ENCODE assay signal across 30 cellular contexts in genomic region chr12:68056300-68056699, GRCh38.
DNase-seq lines count a peak whose midpoint lies in the region; ATAC-seq, FAIRE-seq and TF ChIP-seq lines count a peak whose summit lies in the region.
"Had no signal": no experiment of that assay in that cellular context is flagged by ENCODE, and none has a peak within 500 bp of the region (broad histone marks: within the 10 kb centered on the region; RNA-seq: fewer than 3 reads in every experiment).

No MANE protein-coding gene starts in this region.

- peak; percentile 24 to 54 for ATAC-seq in natural killer cell treated with Interleukin-12 subunit alpha and Interleukin-12 subunit beta and Interleukin-15 and Interleukin-18, amount 100 ng/mL, for 72 hours
- ATAC-seq: HCT116, HepG2, Right ventricle myocardium inferior, SK-N-SH treated with all-trans-retinoic acid at 6 μM for 48 hours had no signal

- H3K4me1 Mint-ChIP-seq in natural killer cell treated with Interleukin-12 subunit alpha and Interleukin-12 subunit beta and Interleukin-15 and Interleukin-18, amount 100 ng/mL, for 72 hours (ENCODE audit: low read depth in 2 of 2), result peaks cover 36 to 38% of the 10 kb centered on the region in 2 donors

- H3F3A ChIP-seq in MM.1S (ENCODE audit: insufficient read depth, low read length) (peaks cover 3% of the 10 kb centered on the region), SU-DHL-6 (ENCODE audit: insufficient read depth) (peaks cover 5% of the 10 kb centered on the region; the same call in 1 of the 2 replicates)

- peaks cover 53% of the 10 kb centered on the region for H3K36me3 Mint-ChIP-seq in natural killer cell treated with Interleukin-12 subunit alpha and Interleukin-12 subunit beta and Interleukin-15 and Interleukin-18, amount 100 ng/mL, for 72 hours

- no peaks in the 10 kb centered on the region for H3K27me3 Mint-ChIP-seq in natural killer cell treated with Interleukin-12 subunit alpha and Interleukin-12 subunit beta and Interleukin-15 and Interleukin-18, amount 100 ng/mL, for 72 hours
- H3K27me3 Mint-ChIP-seq: CD4-positive, alpha-beta T cell had no signal

- H4K20me1 ChIP-seq in MM.1S (ENCODE audit: insufficient read depth, low read length), result no peaks in the 10 kb centered on the region
- no peaks in the 10 kb centered on the region for H4K20me1 ChIP-seq in SU-DHL-6 (ENCODE audit: low read depth, low read length)
- H4K20me1 ChIP-seq: BLaER1 treated with 17β-estradiol and CSF1 and Interleukin-3, amounts not matched to agents 10 nM and 100 nM had no signal

- H3K36me3 ChIP-seq in MM.1S (replicated peaks; ENCODE audit: insufficient read depth, low read length), result 0 out of 2 replicates have a peak, but pooled peaks cover 6% of the 10 kb centered on the region
- H3K36me3 ChIP-seq in SU-DHL-6 (ENCODE audit: low read length), result 0 out of 2 replicates have a peak, but pooled peaks cover 3% of the 10 kb centered on the region
- H3K36me3 ChIP-seq in breast epithelium, result no peaks in the 10 kb centered on the region
- H3K36me3 ChIP-seq: SJCRH30 had no signal

- H3K27me3 ChIP-seq in MM.1S (replicated peaks; ENCODE audit: insufficient read depth, low read length) (no peaks in the 10 kb centered on the region), SU-DHL-6 (ENCODE audit: low read length) (no peaks in the 10 kb centered on the region), breast epithelium (no peaks in the 10 kb centered on the region)
- H3K27me3 ChIP-seq: BLaER1 treated with 17β-estradiol and CSF1 and Interleukin-3, amounts not matched to agents 10 nM and 100 nM; SJCRH30 had no signal

- H3K4me1 ChIP-seq in MM.1S (ENCODE audit: low read length) (peaks cover 13% of the 10 kb centered on the region), breast epithelium (no peaks in the 10 kb centered on the region)
- H3K4me1 ChIP-seq: SJCRH30 had no signal

- no peaks in the 10 kb centered on the region for H3K9me2 ChIP-seq in MM.1S (replicated peaks; ENCODE audit: insufficient read depth, low read length)
- no peaks in the 10 kb centered on the region for H3K9me2 ChIP-seq in SU-DHL-6 (replicated peaks; ENCODE audit: insufficient read depth, low read length)

- peak; percentile 43 for FAIRE-seq in GM12891 (lab: Jason Lieb, UNC)
- FAIRE-seq: A204.1, G401.6, H1, HepG2 had no signal

- peak overlapping the region; percentile 24; the same call in 1 of the 2 replicates for H3K4me2 ChIP-seq in MM.1S (ENCODE audit: low read depth, low read length)
- no peak overlapping the region for H3K4me2 ChIP-seq in SU-DHL-6 (ENCODE audit: low read depth, low read length, poor library complexity, severe bottlenecking)
- H3K4me2 ChIP-seq: BLaER1 treated with 17β-estradiol and CSF1 and Interleukin-3, amounts not matched to agents 10 nM and 100 nM; PC-9 had no signal

- intact Hi-C loops in breast epithelium (cut with DNase I; ENCODE audit: low total_unique reads), result no loop called here

- H3K9me3 Mint-ChIP-seq in natural killer cell treated with Interleukin-12 subunit alpha and Interleukin-12 subunit beta and Interleukin-15 and Interleukin-18, amount 100 ng/mL, for 72 hours, result peaks cover 21% of the 10 kb centered on the region

- H3K9me3 ChIP-seq in MM.1S (replicated peaks; ENCODE audit: insufficient read depth, low read length) (0 out of 2 replicates have a peak, but pooled peaks cover 4% of the 10 kb centered on the region), SU-DHL-6 (ENCODE audit: insufficient read depth, low read length) (peaks cover 22% of the 10 kb centered on the region; the same call in 1 of the 2 replicates), breast epithelium (peaks cover 5 to 15% of the 10 kb centered on the region in 2 donors)
- H3K9me3 ChIP-seq: SJCRH30 had no signal

- peak overlapping the region; percentile 65 for H3K4me3 Mint-ChIP-seq in natural killer cell treated with Interleukin-12 subunit alpha and Interleukin-12 subunit beta and Interleukin-15 and Interleukin-18, amount 100 ng/mL, for 72 hours
- H3K4me3 Mint-ChIP-seq: CD4-positive, alpha-beta T cell had no signal

- H3K4me3 ChIP-seq in MM.1S (ENCODE audit: low read length) (no peak overlapping the region), SU-DHL-6 (ENCODE audit: insufficient read depth, low read length, poor library complexity, severe bottlenecking) (no peak overlapping the region), breast epithelium (no peak overlapping the region)
- H3K4me3 ChIP-seq: PC-9, SJCRH30 had no signal

- TF ChIP-seq CTCF in MM.1S (IDR thresholded peaks at IDR 0.05; ENCODE audit: low read length), result no peak
- no peak for TF ChIP-seq CTCF in SU-DHL-6 (IDR thresholded peaks at IDR 0.05; ENCODE audit: insufficient read depth, low read length, poor library complexity, severe bottlenecking)
- no peak for TF ChIP-seq CTCF in breast epithelium (IDR thresholded peaks at IDR 0.05)

- H2AFZ ChIP-seq in MM.1S (ENCODE audit: low read length) (no peak overlapping the region), SU-DHL-6 (ENCODE audit: low read depth, low read length, severe bottlenecking) (no peak overlapping the region)
- H2AFZ ChIP-seq: PC-9 had no signal

- H3K27ac Mint-ChIP-seq in natural killer cell treated with Interleukin-12 subunit alpha and Interleukin-12 subunit beta and Interleukin-15 and Interleukin-18, amount 100 ng/mL, for 72 hours, result peak overlapping the region; percentile 63 to 80
- H3K27ac Mint-ChIP-seq: CD4-positive, alpha-beta T cell had no signal

- H3K79me2 ChIP-seq in MM.1S (ENCODE audit: low read length) (peaks cover 26% of the 10 kb centered on the region), SU-DHL-6 (ENCODE audit: insufficient read depth, low read length) (no peaks in the 10 kb centered on the region)

- TF ChIP-seq POLR2A in GM12891 (IDR thresholded peaks at IDR 0.05; ENCODE audit: low read depth, low read length) (no peak), breast epithelium (IDR thresholded peaks at IDR 0.05) (no peak)

- H3K27ac ChIP-seq in MM.1S (ENCODE audit: low read length) (peak overlapping the region; percentile 57; the same call in 1 of the 2 replicates), SU-DHL-6 (ENCODE audit: low read depth, low read length) (peak overlapping the region; percentile 39), breast epithelium (no peak overlapping the region)
- H3K27ac ChIP-seq: BLaER1 treated with 17β-estradiol and CSF1 and Interleukin-3, amounts not matched to agents 10 nM and 100 nM; PC-9; SJCRH30 had no signal

- DNase-seq in GM12891 (ENCODE audit: insufficient read length, low spot score) (no peak), MM.1S (peak; percentile 73), HuH-7.5 (ENCODE audit: low spot score) (no peak), breast epithelium (ENCODE audit: low spot score in 2 of 2) (no peak), HK-2 (ENCODE audit: unreplicated experiment) (no peak), KG1 (lab: John Stamatoyannopoulos, UW) (no peak)
- no peak for DNase-seq in natural killer cell treated with Interleukin-12 subunit alpha and Interleukin-12 subunit beta and Interleukin-15 and Interleukin-18, amount 100 ng/mL, for 72 hours (ENCODE audit: low spot score)
- DNase-seq: CD4-positive, alpha-beta T cell; COR-L47; KBM-7; NCI-H1092 treated with DMSO at 0.1 percent for 48 hours; NCI-H1436 treated with DMSO at 0.1 percent for 48 hours; NCI-H187 treated with DMSO at 0.1 percent for 48 hours; NCI-H2171 treated with DMSO at 0.1 percent for 48 hours; NCI-H345; NCI-H510A treated with DMSO at 0.1 percent for 48 hours; NCI-H774; NK-92 treated with Interleukin-12 subunit alpha and Interleukin-12 subunit beta, amount 100 ng/mL, for 24 hours; PC-9; SJCRH30; T-helper 2 cell had no signal

- H3K9ac ChIP-seq in MM.1S (ENCODE audit: low read length) (no peak overlapping the region), SU-DHL-6 (ENCODE audit: low read length) (no peak overlapping the region)
- H3K9ac ChIP-seq: BLaER1 treated with 17β-estradiol and CSF1 and Interleukin-3, amounts not matched to agents 10 nM and 100 nM had no signal

TF ChIP-seq in GM12891, 5 proteins besides CTCF, POLR2A, EP300 and RAD21:
- TF ChIP-seq PAX5 (IDR thresholded peaks at IDR 0.05; ENCODE audit: insufficient read depth, low read length, severe bottlenecking), result no peak
- no peak for TF ChIP-seq SPI1 (IDR thresholded peaks at IDR 0.05; ENCODE audit: low read depth, low read length)

Comparison
In these comparisons a context has a peak if more than half of its experiments do, and no peak if none do; other contexts are left out.
1. H3K27ac ChIP-seq: peak in MM.1S (single experiment) and SU-DHL-6 (single experiment); none in breast epithelium (0 of 2).